1 cellular context compared by ENCODE assay signal in genomic region chr1:203625623-203626189, GRCh38.
TF ChIP-seq lines count a peak whose summit lies in the region.

No MANE protein-coding gene starts in this region.

TF ChIP-seq in WTC11, 78 proteins besides CTCF, POLR2A, EP300 and RAD21 (continued from another document):
- TF ChIP-seq IRF1 (CRISPR knock-in tag; IDR thresholded peaks at IDR 0.05) (no peak), E2F4 (CRISPR knock-in tag; IDR thresholded peaks at IDR 0.05; ENCODE audit: borderline replicate concordance, low read depth) (no peak), E2F5 (CRISPR knock-in tag; IDR thresholded peaks at IDR 0.05) (no peak), AFF4 (CRISPR knock-in tag; IDR thresholded peaks at IDR 0.05; ENCODE audit: borderline replicate concordance) (no peak), FOXP1 (CRISPR knock-in tag; IDR thresholded peaks at IDR 0.05; ENCODE audit: borderline replicate concordance) (no peak), NFATC4 (CRISPR knock-in tag; IDR thresholded peaks at IDR 0.05) (no peak), CDX4 (CRISPR knock-in tag; IDR thresholded peaks at IDR 0.05; ENCODE audit: borderline replicate concordance) (no peak)
